8 cellular contexts compared by ENCODE assay signal in the genomic region with DNA sequence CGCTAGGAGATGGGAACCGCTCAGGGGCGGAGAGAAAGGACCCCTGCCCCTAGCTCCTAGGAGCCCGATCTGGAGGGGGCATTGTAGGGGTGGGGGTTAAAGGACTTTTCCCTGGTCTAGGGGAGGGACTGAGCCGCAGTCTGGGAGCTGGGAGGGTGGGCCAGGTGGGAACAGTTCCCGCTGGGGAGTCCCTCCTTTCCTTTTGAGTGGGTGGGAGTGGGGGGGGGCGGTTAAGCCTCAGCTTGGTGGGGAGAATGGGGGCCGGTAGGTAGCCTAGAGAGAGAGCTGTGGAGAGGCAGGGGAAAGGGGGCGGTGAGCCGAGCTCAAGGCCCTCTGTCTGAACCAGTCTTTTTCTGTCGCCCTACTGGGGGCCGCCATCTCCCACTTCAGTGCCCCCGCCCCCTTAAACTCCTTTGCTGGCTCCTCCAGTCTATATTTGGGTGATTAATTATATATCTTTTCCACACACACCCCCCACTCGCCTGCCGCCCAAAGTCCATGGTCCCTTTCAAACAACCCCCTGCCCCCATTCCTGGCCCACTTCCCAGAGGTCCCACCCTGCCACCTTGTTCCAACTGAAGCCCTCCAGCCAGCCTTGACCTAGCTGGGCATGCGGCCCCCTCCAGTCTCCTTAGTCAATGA. TPM values are rescaled to one million over a fixed set of nuclear protein-coding genes. Genes with fewer than 3 reads are reported as not detected.
A peak's percentile ranks its signal among the peaks of the same experiment; 100 is the strongest.
DNase-seq lines count a peak whose midpoint lies in the region; ATAC-seq and TF ChIP-seq lines count a peak whose summit lies in the region.

No MANE protein-coding gene starts in this region.

- H3K9me3 ChIP-seq in adipocyte (ENCODE audit: control insufficient read depth, low read length) (no peaks in the 10 kb centered on the region), right lobe of liver (no peaks in the 10 kb centered on the region), tibial artery (no peaks in the 10 kb centered on the region)

- H3K9me3 Mint-ChIP-seq in activated T-cell treated with anti-CD3 and anti-CD28 coated beads, Interleukin-2, amount 50 U/mL, for 24 hours = no peaks in the 10 kb centered on the region

- TF ChIP-seq CTCF in right lobe of liver (IDR thresholded peaks at IDR 0.05) = no peak
- no peak for TF ChIP-seq CTCF in tibial artery (IDR thresholded peaks at IDR 0.05)

- WGBS in right lobe of liver (ENCODE audit: insufficient coverage, low coverage, low lambda C conversion rate, missing lambda C conversion rate) = 26% methylated on average over 13 of the region's 16 CpGs

- peak overlapping the region; percentile 86 for H3K27ac Mint-ChIP-seq in activated T-cell treated with anti-CD3 and anti-CD28 coated beads, Interleukin-2, amount 50 U/mL, for 24 hours

- H3K9ac ChIP-seq in adipocyte (ENCODE audit: low read length) = peak overlapping the region; percentile 89

- no peak for ATAC-seq in right lobe of liver
- no peak for ATAC-seq in GM21381 (IDR thresholded peaks at IDR 0.05; ENCODE audit: unreplicated experiment)

- H3K27ac ChIP-seq in right lobe of liver = peak overlapping the region in 1 of 3 donors; percentile 37
- peak overlapping the region; percentile 66 to 72 for H3K27ac ChIP-seq in tibial artery

- no peak for DNase-seq in activated T-cell treated with anti-CD3 and anti-CD28 coated beads, Interleukin-2, amount 50 U/mL, for 24 hours
- DNase-seq in activated T-cell treated with anti-CD3 and anti-CD28 coated beads for 4 hours = no peak
- peak; percentile 15 for DNase-seq in adipocyte (ENCODE audit: low read depth)
- no peak for DNase-seq in right lobe of liver
- DNase-seq in tibial artery = no peak
- no peak for DNase-seq in RPMI8226
- DNase-seq in NCI-H2171 treated with DMSO at 0.1 percent for 48 hours (lab: John Stamatoyannopoulos, UW) = no peak

- intact Hi-C loops in right lobe of liver (cut with DNase I) (no loop called here), tibial artery (cut with DNase I; ENCODE audit: low total_unique reads) (no loop called here)

- peaks cover 36% of the 10 kb centered on the region for H3K36me3 Mint-ChIP-seq in activated T-cell treated with anti-CD3 and anti-CD28 coated beads, Interleukin-2, amount 50 U/mL, for 24 hours (ENCODE audit: low read depth)

- peak overlapping the region; percentile 82 for H3K4me3 Mint-ChIP-seq in activated T-cell treated with anti-CD3 and anti-CD28 coated beads, Interleukin-2, amount 50 U/mL, for 24 hours

- H3K36me3 ChIP-seq in adipocyte (ENCODE audit: control insufficient read depth, insufficient read depth, low read length, severe bottlenecking) = peaks cover 16% of the 10 kb centered on the region
- no peaks in the 10 kb centered on the region for H3K36me3 ChIP-seq in right lobe of liver
- H3K36me3 ChIP-seq in tibial artery = peaks cover 0 to 9% (median 4%) of the 10 kb centered on the region in 3 donors

- H3K4me3 ChIP-seq in adipocyte (ENCODE audit: low read length) (peak overlapping the region; percentile 82), right lobe of liver (peak overlapping the region; percentile 55 to 63 (median 58)), tibial artery (peak overlapping the region; percentile 78 to 85)

- H3K27me3 Mint-ChIP-seq in activated T-cell treated with anti-CD3 and anti-CD28 coated beads, Interleukin-2, amount 50 U/mL, for 24 hours = peaks cover 26% of the 10 kb centered on the region

- H3K4me1 ChIP-seq in adipocyte (ENCODE audit: control insufficient read depth, insufficient read depth, low read length) (peaks cover 7% of the 10 kb centered on the region), right lobe of liver (no peaks in the 10 kb centered on the region), tibial artery (peaks cover 0 to 14% (median 5%) of the 10 kb centered on the region in 4 donors)

- no peak for TF ChIP-seq POLR2A in right lobe of liver (IDR thresholded peaks at IDR 0.05)

- H3K4me1 Mint-ChIP-seq in activated T-cell treated with anti-CD3 and anti-CD28 coated beads, Interleukin-2, amount 50 U/mL, for 24 hours (ENCODE audit: low read depth) = peaks cover 48% of the 10 kb centered on the region

- H3K27me3 ChIP-seq in adipocyte (replicated peaks; ENCODE audit: control insufficient read depth, insufficient read depth, low read length) (peaks cover 4% of the 10 kb centered on the region), right lobe of liver (no peaks in the 10 kb centered on the region), tibial artery (no peaks in the 10 kb centered on the region)

RNA-seq across cellular contexts. Expression of a gene that starts 0.8 kb away (rescaled TPM):
- total RNA-seq in right lobe of liver = 10 to 100 TPM in 3 of 6 experiments, 1 to 10 TPM in 3; 8.1 to 12.0 (median 10.3) TPM

RNA-seq across cellular contexts. Expression of a gene that starts 13.2 kb away (rescaled TPM):
- total RNA-seq in right lobe of liver = not detected
